Comparison of ENCODE assay signal across 8 cellular contexts in genomic region chr16:85514601-85515318, GRCh38.
A peak's percentile ranks its signal among the peaks of the same experiment; 100 is the strongest.
DNase-seq lines count a peak whose midpoint lies in the region; ATAC-seq and TF ChIP-seq lines count a peak whose summit lies in the region.

No MANE protein-coding gene starts in this region.

- no peaks in the 10 kb centered on the region for H3K79me2 ChIP-seq in GM23338 (replicated peaks; ENCODE audit: insufficient read depth)

- CTCF ChIA-PET in WTC11 (lab: Charles Lee): interaction anchor here (0.6 to 5.9 kb wide), 19 partner anchors 9 to 145 kb away, joined by 3 to 31 read pairs (median 4); no protein-coding TSS in a partner anchor

- H3K36me3 ChIP-seq in GM23338 (ENCODE audit: insufficient read depth) (no peaks in the 10 kb centered on the region), right atrium auricular region (no peaks in the 10 kb centered on the region)

- DNase-seq in GM23338 (ENCODE audit: low spot score) (peak; percentile 61), WTC11 (ENCODE audit: low spot score) (no peak), right atrium auricular region (ENCODE audit: low spot score) (peak; percentile 83), skeletal muscle cell (ENCODE audit: low read depth) (peak; percentile 86), NCI-H524 (lab: John Stamatoyannopoulos, UW) (no peak)
- DNase-seq in stimulated activated effector memory CD8-positive, alpha-beta T cell treated with anti-CD3 and anti-CD28 coated beads, Interleukin-12 subunit alpha, Interleukin-12 subunit beta, amount 100 ng/mL, for 72 hours (ENCODE audit: low spot score in 2 of 2): no peak

- no peak overlapping the region for H3K27ac ChIP-seq in GM23338 (ENCODE audit: low read depth)
- peak overlapping the region; percentile 60 to 61 for H3K27ac ChIP-seq in right atrium auricular region

- H3K4me1 ChIP-seq in GM23338 (ENCODE audit: insufficient read depth) (no peaks in the 10 kb centered on the region; the same call in 1 of the 2 replicates), right atrium auricular region (peaks cover 0 to 43% of the 10 kb centered on the region in 2 donors)

- H3K4me2 ChIP-seq in GM23338: no peak overlapping the region

- H3K27ac Mint-ChIP-seq in GM23338 (peak overlapping the region; percentile 72), WTC11 (peak overlapping the region; percentile 72; the same call in 1 of the 2 replicates)
- H3K27ac Mint-ChIP-seq in stimulated activated effector memory CD8-positive, alpha-beta T cell treated with anti-CD3 and anti-CD28 coated beads, Interleukin-12 subunit alpha, Interleukin-12 subunit beta, amount 100 ng/mL, for 72 hours: no peak overlapping the region

- peaks cover 8% of the 10 kb centered on the region; the same call in 1 of the 3 replicates for H3K9me3 Mint-ChIP-seq in GM23338
- H3K9me3 Mint-ChIP-seq in WTC11: peaks cover 9% of the 10 kb centered on the region
- H3K9me3 Mint-ChIP-seq in stimulated activated effector memory CD8-positive, alpha-beta T cell treated with anti-CD3 and anti-CD28 coated beads, Interleukin-12 subunit alpha, Interleukin-12 subunit beta, amount 100 ng/mL, for 72 hours: peaks cover 9% of the 10 kb centered on the region

- H3K27me3 Mint-ChIP-seq in GM23338 (ENCODE audit: insufficient read depth, low read depth, poor library complexity): peaks cover 18% of the 10 kb centered on the region
- H3K27me3 Mint-ChIP-seq in WTC11 (ENCODE audit: low read depth): no peaks in the 10 kb centered on the region

- H3K4me3 ChIP-seq in GM23338: no peak overlapping the region
- no peak overlapping the region for H3K4me3 ChIP-seq in right atrium auricular region
- H3K4me3 ChIP-seq in skeletal muscle cell (ENCODE audit: low read depth, low read length): no peak overlapping the region

- H4K20me1 ChIP-seq in GM23338 (replicated peaks; ENCODE audit: insufficient read depth): no peaks in the 10 kb centered on the region

- H3K36me3 Mint-ChIP-seq in GM23338 (ENCODE audit: low read depth): peaks cover 13% of the 10 kb centered on the region
- H3K36me3 Mint-ChIP-seq in WTC11: 0 out of 2 replicates have a peak, but pooled peaks cover 3% of the 10 kb centered on the region
- peaks cover 10% of the 10 kb centered on the region for H3K36me3 Mint-ChIP-seq in stimulated activated effector memory CD8-positive, alpha-beta T cell treated with anti-CD3 and anti-CD28 coated beads, Interleukin-12 subunit alpha, Interleukin-12 subunit beta, amount 100 ng/mL, for 72 hours

- H3K4me3 Mint-ChIP-seq in GM23338 (no peak overlapping the region; the same call in 2 of the 3 replicates), WTC11 (no peak overlapping the region)
- H3K4me3 Mint-ChIP-seq in stimulated activated effector memory CD8-positive, alpha-beta T cell treated with anti-CD3 and anti-CD28 coated beads, Interleukin-12 subunit alpha, Interleukin-12 subunit beta, amount 100 ng/mL, for 72 hours: no peak overlapping the region

- H3K4me1 Mint-ChIP-seq in GM23338 (peaks cover 42% of the 10 kb centered on the region), WTC11 (peaks cover 22% of the 10 kb centered on the region)
- peaks cover 11% of the 10 kb centered on the region for H3K4me1 Mint-ChIP-seq in stimulated activated effector memory CD8-positive, alpha-beta T cell treated with anti-CD3 and anti-CD28 coated beads, Interleukin-12 subunit alpha, Interleukin-12 subunit beta, amount 100 ng/mL, for 72 hours

- H3K27me3 ChIP-seq in GM23338 (ENCODE audit: insufficient read depth) (no peaks in the 10 kb centered on the region), right atrium auricular region (no peaks in the 10 kb centered on the region)

- no peaks in the 10 kb centered on the region for H3K9me3 ChIP-seq in right atrium auricular region

- POLR2A ChIA-PET in WTC11 (lab: Charles Lee): interaction anchor here (0.6 kb wide), 2 partner anchors 49 to 71 kb away, joined by 3 to 7 read pairs; no protein-coding TSS in a partner anchor

- no peaks in the 10 kb centered on the region for H3F3A ChIP-seq in GM23338 (replicated peaks; ENCODE audit: low read depth)

- no peak for TF ChIP-seq CTCF in GM23338 (conservative IDR thresholded peaks at IDR 0.05; ENCODE audit: low read depth in 2 of 2)
- no peak for TF ChIP-seq CTCF in WTC11 (IDR thresholded peaks at IDR 0.05)
- no peak for TF ChIP-seq CTCF in right atrium auricular region (IDR thresholded peaks at IDR 0.05)

- peak; percentile 24; the same call in 2 of the 3 replicates for ATAC-seq in GM23338
- ATAC-seq in WTC11: no peak
- no peak for ATAC-seq in HG03439 (IDR thresholded peaks at IDR 0.05; ENCODE audit: unreplicated experiment)
- no peak for ATAC-seq in HG03280 (IDR thresholded peaks at IDR 0.05; ENCODE audit: unreplicated experiment)
- ATAC-seq in stimulated activated effector memory CD8-positive, alpha-beta T cell treated with anti-CD3 and anti-CD28 coated beads, Interleukin-12 subunit alpha, Interleukin-12 subunit beta, amount 100 ng/mL, for 72 hours: no peak

- H2AFZ ChIP-seq in GM23338: no peak overlapping the region

- no peaks in the 10 kb centered on the region for H3K9me2 ChIP-seq in GM23338 (ENCODE audit: insufficient read depth)

TF ChIP-seq in GM23338, 12 proteins besides CTCF, POLR2A, EP300 and RAD21:
- no peak for TF ChIP-seq JUNB (IDR thresholded peaks at IDR 0.05; ENCODE audit: unreplicated experiment)

TF ChIP-seq in WTC11, 78 proteins besides CTCF, POLR2A, EP300 and RAD21:
- TF ChIP-seq NFE2L1 (CRISPR knock-in tag; IDR thresholded peaks at IDR 0.05) (no peak), E2F5 (CRISPR knock-in tag; IDR thresholded peaks at IDR 0.05) (no peak), GABPB1 (CRISPR knock-in tag; IDR thresholded peaks at IDR 0.05) (peak; percentile 94), TCF7 (CRISPR knock-in tag; IDR thresholded peaks at IDR 0.05; ENCODE audit: low read depth) (no peak), JAZF1 (CRISPR knock-in tag; IDR thresholded peaks at IDR 0.05) (no peak), SMAD4 (CRISPR knock-in tag; IDR thresholded peaks at IDR 0.05) (no peak), KAT7 (CRISPR knock-in tag; IDR thresholded peaks at IDR 0.05; ENCODE audit: borderline replicate concordance) (no peak), ZNF423 (CRISPR knock-in tag; IDR thresholded peaks at IDR 0.05) (0 out of 2 replicates have a peak, but pooled peaks have one; percentile 12), IRF2 (CRISPR knock-in tag; IDR thresholded peaks at IDR 0.05; ENCODE audit: borderline replicate concordance, low read depth) (no peak)
- TF ChIP-seq, protein P1, sequence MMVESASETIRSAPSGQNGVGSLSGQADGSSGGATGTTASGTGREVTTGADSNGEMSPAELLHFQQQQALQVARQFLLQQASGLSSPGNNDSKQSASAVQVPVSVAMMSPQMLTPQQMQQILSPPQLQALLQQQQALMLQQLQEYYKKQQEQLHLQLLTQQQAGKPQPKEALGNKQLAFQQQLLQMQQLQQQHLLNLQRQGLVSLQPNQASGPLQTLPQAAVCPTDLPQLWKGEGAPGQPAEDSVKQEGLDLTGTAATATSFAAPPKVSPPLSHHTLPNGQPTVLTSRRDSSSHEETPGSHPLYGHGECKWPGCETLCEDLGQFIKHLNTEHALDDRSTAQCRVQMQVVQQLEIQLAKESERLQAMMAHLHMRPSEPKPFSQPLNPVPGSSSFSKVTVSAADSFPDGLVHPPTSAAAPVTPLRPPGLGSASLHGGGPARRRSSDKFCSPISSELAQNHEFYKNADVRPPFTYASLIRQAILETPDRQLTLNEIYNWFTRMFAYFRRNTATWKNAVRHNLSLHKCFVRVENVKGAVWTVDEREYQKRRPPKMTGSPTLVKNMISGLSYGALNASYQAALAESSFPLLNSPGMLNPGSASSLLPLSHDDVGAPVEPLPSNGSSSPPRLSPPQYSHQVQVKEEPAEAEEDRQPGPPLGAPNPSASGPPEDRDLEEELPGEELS (CRISPR knock-in tag; IDR thresholded peaks at IDR 0.05): no peak

Comparison
In these comparisons a context has a peak if more than half of its experiments do, and no peak if none do; other contexts are left out.
1. DNase-seq: peak in GM23338 (single experiment), right atrium auricular region (single experiment) and skeletal muscle cell (single experiment); none in WTC11 (single experiment), stimulated activated effector memory CD8-positive, alpha-beta T cell treated with anti-CD3 and anti-CD28 coated beads, Interleukin-12 subunit alpha, Interleukin-12 subunit beta, amount 100 ng/mL, for 72 hours (0 of 2) and NCI-H524 (0 of 2).